20 cellular contexts compared by ENCODE assay signal in genomic region chr12:20477691-20478090, GRCh38.
DNase-seq lines count a peak whose midpoint lies in the region; ATAC-seq and TF ChIP-seq lines count a peak whose summit lies in the region.
"Had no signal": no experiment of that assay in that cellular context is flagged by ENCODE, and none has a peak within 500 bp of the region (broad histone marks: within the 10 kb centered on the region; RNA-seq: fewer than 3 reads in every experiment).

No MANE protein-coding gene starts in this region.

- H3K4me1 Mint-ChIP-seq in GM23338: peaks cover 7% of the 10 kb centered on the region; the same call in 2 of the 3 replicates
- H3K4me1 Mint-ChIP-seq in glutamatergic neuron (ENCODE audit: low read depth, unreplicated experiment): peaks cover 24% of the 10 kb centered on the region
- no peaks in the 10 kb centered on the region for H3K4me1 Mint-ChIP-seq in CD8-positive, alpha-beta memory T cell

- H3K36me3 Mint-ChIP-seq in GM23338 (ENCODE audit: low read depth) (peaks cover 11% of the 10 kb centered on the region; the same call in 2 of the 3 replicates), glutamatergic neuron (ENCODE audit: unreplicated experiment) (no peaks in the 10 kb centered on the region)
- no peaks in the 10 kb centered on the region for H3K36me3 Mint-ChIP-seq in CD8-positive, alpha-beta memory T cell
- H3K36me3 Mint-ChIP-seq: CD4-positive, alpha-beta memory T cell had no signal

- CTCF ChIA-PET in CD8-positive, alpha-beta memory T cell (lab: Charles Lee): no interaction called here

- H3K27me3 Mint-ChIP-seq in GM23338 (ENCODE audit: insufficient read depth, low read depth, poor library complexity) (no peaks in the 10 kb centered on the region), glutamatergic neuron (ENCODE audit: unreplicated experiment) (no peaks in the 10 kb centered on the region)
- no peaks in the 10 kb centered on the region for H3K27me3 Mint-ChIP-seq in CD8-positive, alpha-beta memory T cell

- no peaks in the 10 kb centered on the region for H4K20me1 ChIP-seq in GM23338 (replicated peaks; ENCODE audit: insufficient read depth)

- H3K4me3 Mint-ChIP-seq in GM23338 (no peak overlapping the region), glutamatergic neuron (ENCODE audit: unreplicated experiment) (no peak overlapping the region)
- no peak overlapping the region for H3K4me3 Mint-ChIP-seq in CD8-positive, alpha-beta memory T cell
- H3K4me3 Mint-ChIP-seq: CD4-positive, alpha-beta memory T cell; HFFc6 had no signal

- no peak overlapping the region for H2AFZ ChIP-seq in GM23338

- no peak overlapping the region for H3K27ac ChIP-seq in GM23338 (ENCODE audit: low read depth)
- H3K27ac ChIP-seq in CD8-positive, alpha-beta memory T cell (ENCODE audit: low read depth, low read length): no peak overlapping the region

- H3K9me3 Mint-ChIP-seq in GM23338: peaks cover 7% of the 10 kb centered on the region; the same call in 2 of the 3 replicates
- H3K9me3 Mint-ChIP-seq in glutamatergic neuron (ENCODE audit: unreplicated experiment): no peaks in the 10 kb centered on the region
- H3K9me3 Mint-ChIP-seq in CD8-positive, alpha-beta memory T cell: peaks cover 0 to 2% (median 0%) of the 10 kb centered on the region in 5 donors
- H3K9me3 Mint-ChIP-seq: HFFc6 had no signal

- ATAC-seq in GM23338: no peak
- no peak for ATAC-seq in HG03342 (IDR thresholded peaks at IDR 0.05; ENCODE audit: unreplicated experiment)
- ATAC-seq: Panc1 had no signal

- no peaks in the 10 kb centered on the region for H3K9me2 ChIP-seq in GM23338 (ENCODE audit: insufficient read depth)

- H3F3A ChIP-seq in GM23338 (replicated peaks; ENCODE audit: low read depth): no peaks in the 10 kb centered on the region

- H3K27ac Mint-ChIP-seq in GM23338: no peak overlapping the region
- H3K27ac Mint-ChIP-seq in glutamatergic neuron (ENCODE audit: unreplicated experiment): peak overlapping the region; percentile 74
- H3K27ac Mint-ChIP-seq in CD8-positive, alpha-beta memory T cell: no peak overlapping the region
- H3K27ac Mint-ChIP-seq: CD4-positive, alpha-beta memory T cell; HFFc6 had no signal

- H3K4me1 ChIP-seq in GM23338 (ENCODE audit: insufficient read depth): no peaks in the 10 kb centered on the region
- no peaks in the 10 kb centered on the region for H3K4me1 ChIP-seq in CD8-positive, alpha-beta memory T cell (ENCODE audit: insufficient read depth, low read length)
- H3K4me1 ChIP-seq: BE2C had no signal

- TF ChIP-seq CTCF in GM23338 (conservative IDR thresholded peaks at IDR 0.05; ENCODE audit: low read depth in 2 of 2) (no peak), glutamatergic neuron (IDR thresholded peaks at IDR 0.05; ENCODE audit: partially characterized antibody, unreplicated experiment) (no peak)

- DNase-seq in GM23338 (ENCODE audit: low spot score) (peak; percentile 21), astrocyte of the hippocampus (ENCODE audit: low read depth, low spot score) (peak; percentile 36), glutamatergic neuron (no peak), retina (peak; percentile 60), H4 (ENCODE audit: low spot score) (no peak)
- DNase-seq in CD8-positive, alpha-beta memory T cell: no peak
- DNase-seq: BE2C; CD4-positive, alpha-beta memory T cell; DMS79 treated with DMSO at 0.1 percent for 48 hours; GF-D8; GOT3; HFFc6; Karpas-422; NCI-H1105 treated with DMSO at 0.1 percent for 48 hours; NCI-H187; NCI-H2171; NCI-H774; SHP77 had no signal

- POLR2A ChIA-PET in CD8-positive, alpha-beta memory T cell (lab: Charles Lee): no interaction called here

- no peak overlapping the region for H3K4me2 ChIP-seq in GM23338

- H3K36me3 ChIP-seq in GM23338 (ENCODE audit: insufficient read depth): no peaks in the 10 kb centered on the region
- no peaks in the 10 kb centered on the region for H3K36me3 ChIP-seq in CD8-positive, alpha-beta memory T cell (ENCODE audit: insufficient read depth, low read length)
- H3K36me3 ChIP-seq: BE2C had no signal

- no peak overlapping the region for H3K4me3 ChIP-seq in GM23338
- no peak overlapping the region for H3K4me3 ChIP-seq in CD8-positive, alpha-beta memory T cell (ENCODE audit: low read length)

- no peaks in the 10 kb centered on the region for H3K9me3 ChIP-seq in CD8-positive, alpha-beta memory T cell (ENCODE audit: low read length)
- H3K9me3 ChIP-seq: BE2C had no signal

- no peaks in the 10 kb centered on the region for H3K79me2 ChIP-seq in GM23338 (replicated peaks; ENCODE audit: insufficient read depth)

- no peaks in the 10 kb centered on the region for H3K27me3 ChIP-seq in GM23338 (ENCODE audit: insufficient read depth)
- no peaks in the 10 kb centered on the region for H3K27me3 ChIP-seq in CD8-positive, alpha-beta memory T cell (ENCODE audit: insufficient read depth, low read length, poor library complexity, severe bottlenecking)
- H3K27me3 ChIP-seq: BE2C had no signal

TF ChIP-seq in GM23338, 12 proteins besides CTCF, POLR2A, EP300 and RAD21:
- no peak for TF ChIP-seq CREB1 (CRISPR knock-in tag; IDR thresholded peaks at IDR 0.05; ENCODE audit: low read depth)
- no peak for TF ChIP-seq STAT1 (IDR thresholded peaks at IDR 0.05; ENCODE audit: unreplicated experiment)
- TF ChIP-seq JUNB (IDR thresholded peaks at IDR 0.05; ENCODE audit: unreplicated experiment): no peak
- no peak for TF ChIP-seq EZH2 (IDR thresholded peaks at IDR 0.05; ENCODE audit: low read depth, unreplicated experiment)
TF ChIP-seq in GM23338: peak in this region for 0.

Comparison
In these comparisons a context has a peak if more than half of its experiments do, and no peak if none do; other contexts are left out.
1. DNase-seq: peak in GM23338 (single experiment), astrocyte of the hippocampus (single experiment) and retina (single experiment); none in glutamatergic neuron (single experiment), CD8-positive, alpha-beta memory T cell (0 of 5) and H4 (single experiment).